8 cellular contexts compared by ENCODE assay signal in genomic region chr9:96344458-96345180, GRCh38. TPM values are rescaled to one million over a fixed set of nuclear protein-coding genes. Genes with fewer than 3 reads are reported as not detected.
DNase-seq lines count a peak whose midpoint lies in the region; ATAC-seq, FAIRE-seq and TF ChIP-seq lines count a peak whose summit lies in the region.

No MANE protein-coding gene starts in this region.

- H3K27ac ChIP-seq in tibial nerve: peak overlapping the region in 3 of 4 donors; percentile 54 to 84 (median 76)

- peaks cover 0 to 19% (median 9%) of the 10 kb centered on the region in 4 donors for H3K4me1 ChIP-seq in tibial nerve

- DNase-seq in D721Med (ENCODE audit: insufficient read length, low spot score) (peak; percentile 42), NCI-H2196 (lab: John Stamatoyannopoulos, UW; ENCODE audit: unreplicated experiment) (peak; percentile 25), brain pericyte (ENCODE audit: low read depth, low spot score) (peak; percentile 11), iris pigment epithelial cell (ENCODE audit: low read depth) (peak; percentile 92), tibial nerve (ENCODE audit: low spot score in 2 of 2) (peak; percentile 28 to 34), GM19240 (ENCODE audit: insufficient read length, low spot score) (no peak)

- H3K9me3 ChIP-seq in tibial nerve: peaks cover 0 to 9% (median 0%) of the 10 kb centered on the region in 4 donors

- H3K36me3 ChIP-seq in tibial nerve: peaks cover 0 to 38% (median 0%) of the 10 kb centered on the region in 3 donors

- TF ChIP-seq CTCF in D721Med (IDR thresholded peaks at IDR 0.05; ENCODE audit: insufficient read depth, missing control alignments) (no peak), tibial nerve (IDR thresholded peaks at IDR 0.05) (no peak)

- ATAC-seq in GM21825 (IDR thresholded peaks at IDR 0.05; ENCODE audit: unreplicated experiment) (no peak), GM21526 (IDR thresholded peaks at IDR 0.05; ENCODE audit: low FRiP score, unreplicated experiment) (no peak)

- WGBS in tibial nerve, 2 donors: 28 to 34% methylated on average over 6 of the region's 6 CpGs

- no peak for FAIRE-seq in D721Med (lab: Jason Lieb, UNC)

- no peaks in the 10 kb centered on the region for H3K27me3 ChIP-seq in tibial nerve

- no peak for TF ChIP-seq POLR2A in tibial nerve (IDR thresholded peaks at IDR 0.05)

- H3K4me3 ChIP-seq in tibial nerve: no peak overlapping the region

- TF ChIP-seq EP300 in tibial nerve (IDR thresholded peaks at IDR 0.05): no peak

RNA-seq across cellular contexts. Expression of gene SLC35D2, which starts 38.9 kb away (rescaled TPM):
- total RNA-seq in tibial nerve: 10 to 100 TPM; 25.1 to 66.6 (median 32.0) TPM

RNA-seq across cellular contexts. Expression of gene HSD17B3, which starts 42.6 kb away (rescaled TPM):
- total RNA-seq in tibial nerve: 1 to 10 TPM in 2 of 4 donors, under 1 TPM in 2; 0.66 to 6.7 (median 1.1) TPM
